15 cellular contexts compared by ENCODE assay signal in the genomic region with DNA sequence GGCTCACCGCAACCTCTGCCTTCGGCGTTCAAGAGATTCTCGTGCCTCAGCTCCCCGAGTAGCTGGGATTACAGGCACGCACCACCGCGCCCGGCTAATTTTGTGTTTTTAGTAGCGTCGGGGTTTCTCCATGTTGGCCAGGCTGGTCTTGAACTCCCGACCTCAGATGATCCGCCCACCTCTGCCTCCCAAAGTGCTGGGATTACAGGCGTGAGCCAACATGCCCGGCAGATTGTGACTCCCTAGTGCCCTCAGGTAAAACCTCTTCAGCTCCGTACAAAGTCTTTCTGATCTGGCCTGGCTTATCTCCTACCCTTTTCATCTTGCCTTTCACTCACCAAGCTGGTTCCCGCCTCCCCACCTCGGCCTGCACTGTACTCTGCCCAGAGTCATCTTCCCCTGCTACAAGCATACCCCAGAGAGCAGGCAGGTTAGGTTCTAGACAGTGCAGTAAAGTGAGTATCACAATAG. TPM values are rescaled to one million over a fixed set of nuclear protein-coding genes. Genes with fewer than 3 reads are reported as not detected.
DNase-seq lines count a peak whose midpoint lies in the region; ATAC-seq and TF ChIP-seq lines count a peak whose summit lies in the region.
"Had no signal": no experiment of that assay in that cellular context is flagged by ENCODE, and none has a peak within 500 bp of the region (broad histone marks: within the 10 kb centered on the region; RNA-seq: fewer than 3 reads in every experiment).

No MANE protein-coding gene starts in this region.

- H3K9me3 Mint-ChIP-seq in activated CD8-positive, alpha-beta memory T cell treated with anti-CD3 and anti-CD28 coated beads, Interleukin-2, amount 10 ng/mL, durations not matched to agents 7 days and 5 days (ENCODE audit: low read depth), result no peaks in the 10 kb centered on the region
- H3K9me3 Mint-ChIP-seq in brain, result peaks cover 0 to 6% (median 0%) of the 10 kb centered on the region in 5 experiments
- H3K9me3 Mint-ChIP-seq in stimulated activated effector memory CD8-positive, alpha-beta T cell treated with anti-CD3 and anti-CD28 coated beads, Interleukin-12 subunit alpha, Interleukin-12 subunit beta, amount 100 ng/mL, for 72 hours, result no peaks in the 10 kb centered on the region
- H3K9me3 Mint-ChIP-seq: T-helper 1 cell treated with Interleukin-12 subunit alpha and Interleukin-12 subunit beta and Interleukin-4 antibody, amounts not matched to agents 30 μg/mL and 1 μg/mL, for 36 hours had no signal

- WGBS in hepatocyte (ENCODE audit: low lambda C conversion rate, missing lambda C conversion rate), result 62% methylated on average over 18 of the region's 18 CpGs

- in situ Hi-C loops in KBM-7 (cut with MboI; ENCODE audit: low pct_unique_long_range_greater_than_20kb, low sequenced_read_pairs), result no loop called here

- peaks cover 80% of the 10 kb centered on the region for H4K20me1 ChIP-seq in hepatocyte (ENCODE audit: insufficient read depth, poor library complexity, severe bottlenecking)

- no peak for ATAC-seq in activated CD8-positive, alpha-beta memory T cell treated with anti-CD3 and anti-CD28 coated beads, Interleukin-2, amount 10 ng/mL, durations not matched to agents 7 days and 5 days
- no peak for ATAC-seq in stimulated activated effector memory CD8-positive, alpha-beta T cell treated with anti-CD3 and anti-CD28 coated beads, Interleukin-12 subunit alpha, Interleukin-12 subunit beta, amount 100 ng/mL, for 72 hours

- H3K9me3 ChIP-seq in hepatocyte (ENCODE audit: low read depth), result no peaks in the 10 kb centered on the region
- H3K9me3 ChIP-seq: spleen had no signal

- peaks cover 3% of the 10 kb centered on the region for H3K4me1 Mint-ChIP-seq in activated CD8-positive, alpha-beta memory T cell treated with anti-CD3 and anti-CD28 coated beads, Interleukin-2, amount 10 ng/mL, durations not matched to agents 7 days and 5 days
- peaks cover 28% of the 10 kb centered on the region for H3K4me1 Mint-ChIP-seq in brain
- H3K4me1 Mint-ChIP-seq in stimulated activated effector memory CD8-positive, alpha-beta T cell treated with anti-CD3 and anti-CD28 coated beads, Interleukin-12 subunit alpha, Interleukin-12 subunit beta, amount 100 ng/mL, for 72 hours, result peaks cover 43% of the 10 kb centered on the region

- no peaks in the 10 kb centered on the region for H3K27me3 Mint-ChIP-seq in activated CD8-positive, alpha-beta memory T cell treated with anti-CD3 and anti-CD28 coated beads, Interleukin-2, amount 10 ng/mL, durations not matched to agents 7 days and 5 days
- H3K27me3 Mint-ChIP-seq in brain, result peaks cover 6% of the 10 kb centered on the region

- no peak for DNase-seq in activated CD8-positive, alpha-beta memory T cell treated with anti-CD3 and anti-CD28 coated beads, Interleukin-2, amount 10 ng/mL, durations not matched to agents 7 days and 5 days
- no peak for DNase-seq in activated CD8-positive, alpha-beta memory T cell treated with anti-CD3 and anti-CD28 coated beads for 24 hours
- DNase-seq in hepatocyte (ENCODE audit: low spot score), result peak; percentile 66
- DNase-seq in stimulated activated effector memory CD8-positive, alpha-beta T cell treated with anti-CD3 and anti-CD28 coated beads, Interleukin-12 subunit alpha, Interleukin-12 subunit beta, amount 100 ng/mL, for 72 hours (ENCODE audit: low spot score in 2 of 2), result no peak
- no peak for DNase-seq in NCI-H2227 (lab: John Stamatoyannopoulos, UW; ENCODE audit: unreplicated experiment)
- DNase-seq in stimulated activated CD4-positive, alpha-beta T cell treated with anti-CD3 and anti-CD28 coated beads, Interleukin-4, amount 100 ng/mL, for 24 hours, result no peak
- DNase-seq in KBM-7, result no peak
- DNase-seq: activated CD4-positive, alpha-beta T cell treated with anti-CD3 and anti-CD28 coated beads for 4 hours; HCEC 1CT; MM.1S; NCI-H2107; spleen had no signal

- H3K9me2 ChIP-seq in hepatocyte (replicated peaks; ENCODE audit: insufficient read depth), result no peaks in the 10 kb centered on the region

- CTCF ChIA-PET in activated CD8-positive, alpha-beta memory T cell treated with anti-CD3 and anti-CD28 coated beads, Interleukin-2, amount 10 ng/mL, durations not matched to agents 7 days and 5 days (lab: Charles Lee), result no interaction called here

- no peak overlapping the region for H2AFZ ChIP-seq in hepatocyte

- H3K4me2 ChIP-seq in hepatocyte, result peak overlapping the region; percentile 48

- peaks cover 98% of the 10 kb centered on the region for H3K79me2 ChIP-seq in hepatocyte

- H3K27ac ChIP-seq in hepatocyte, result peak overlapping the region; percentile 83
- H3K27ac ChIP-seq: spleen had no signal

- no peak overlapping the region for H3K4me3 Mint-ChIP-seq in activated CD8-positive, alpha-beta memory T cell treated with anti-CD3 and anti-CD28 coated beads, Interleukin-2, amount 10 ng/mL, durations not matched to agents 7 days and 5 days
- H3K4me3 Mint-ChIP-seq in brain, result no peak overlapping the region
- no peak overlapping the region for H3K4me3 Mint-ChIP-seq in stimulated activated effector memory CD8-positive, alpha-beta T cell treated with anti-CD3 and anti-CD28 coated beads, Interleukin-12 subunit alpha, Interleukin-12 subunit beta, amount 100 ng/mL, for 72 hours
- H3K4me3 Mint-ChIP-seq: T-helper 1 cell treated with Interleukin-12 subunit alpha and Interleukin-12 subunit beta and Interleukin-4 antibody, amounts not matched to agents 30 μg/mL and 1 μg/mL, for 36 hours had no signal

- H3K4me1 ChIP-seq in hepatocyte (ENCODE audit: insufficient read depth), result peaks cover 17% of the 10 kb centered on the region

- H3K36me3 ChIP-seq in hepatocyte (replicated peaks; ENCODE audit: insufficient read depth, low read depth), result no peaks in the 10 kb centered on the region

- no peaks in the 10 kb centered on the region for H3K27me3 ChIP-seq in hepatocyte
- H3K27me3 ChIP-seq: spleen had no signal

- TF ChIP-seq CTCF in brain (conservative IDR thresholded peaks at IDR 0.05) (no peak), hepatocyte (IDR thresholded peaks at IDR 0.05; ENCODE audit: poor library complexity) (no peak)

- no peaks in the 10 kb centered on the region for H3K36me3 Mint-ChIP-seq in activated CD8-positive, alpha-beta memory T cell treated with anti-CD3 and anti-CD28 coated beads, Interleukin-2, amount 10 ng/mL, durations not matched to agents 7 days and 5 days
- peaks cover 37% of the 10 kb centered on the region for H3K36me3 Mint-ChIP-seq in brain
- peaks cover 30% of the 10 kb centered on the region for H3K36me3 Mint-ChIP-seq in stimulated activated effector memory CD8-positive, alpha-beta T cell treated with anti-CD3 and anti-CD28 coated beads, Interleukin-12 subunit alpha, Interleukin-12 subunit beta, amount 100 ng/mL, for 72 hours

- H3K27ac Mint-ChIP-seq in activated CD8-positive, alpha-beta memory T cell treated with anti-CD3 and anti-CD28 coated beads, Interleukin-2, amount 10 ng/mL, durations not matched to agents 7 days and 5 days, result peak overlapping the region; percentile 42
- H3K27ac Mint-ChIP-seq in brain, result peak overlapping the region; percentile 20 to 89 (median 77)
- H3K27ac Mint-ChIP-seq in stimulated activated effector memory CD8-positive, alpha-beta T cell treated with anti-CD3 and anti-CD28 coated beads, Interleukin-12 subunit alpha, Interleukin-12 subunit beta, amount 100 ng/mL, for 72 hours, result peak overlapping the region; percentile 83
- H3K27ac Mint-ChIP-seq: T-helper 1 cell treated with Interleukin-12 subunit alpha and Interleukin-12 subunit beta and Interleukin-4 antibody, amounts not matched to agents 30 μg/mL and 1 μg/mL, for 36 hours had no signal

- no peak overlapping the region for H3K4me3 ChIP-seq in hepatocyte
- H3K4me3 ChIP-seq: spleen had no signal

RNA-seq across cellular contexts. Expression of a gene that starts 15.0 kb away (rescaled TPM):
- 10 to 100 TPM; 16.6 to 20.7 TPM for total RNA-seq in activated CD8-positive, alpha-beta memory T cell treated with anti-CD3 and anti-CD28 coated beads, Interleukin-2, amount 10 ng/mL, durations not matched to agents 7 days and 5 days
- polyA plus RNA-seq in brain (ENCODE audit: insufficient read depth, low read depth, low replicate concordance), result 15.7 TPM
- 2.2 and 3.4 TPM in 2 replicates for total RNA-seq in hepatocyte
- polyA plus RNA-seq in hepatocyte, result 3.4 and 5.4 TPM in 2 replicates

RNA-seq across cellular contexts. Expression of a gene that starts 51.0 kb away (rescaled TPM):
- under 1 TPM; 0.32 to 0.40 TPM for total RNA-seq in activated CD8-positive, alpha-beta memory T cell treated with anti-CD3 and anti-CD28 coated beads, Interleukin-2, amount 10 ng/mL, durations not matched to agents 7 days and 5 days
- polyA plus RNA-seq in brain (ENCODE audit: insufficient read depth, low read depth, low replicate concordance), result 0.08 TPM
- 0.43 TPM in 1 of 2 replicates, not detected in the other for total RNA-seq in hepatocyte
- polyA plus RNA-seq in hepatocyte, result 0.05 and 0.84 TPM in 2 replicates
- total RNA-seq: OCI-LY7 had no signal
